In genomic region chr2:134127496-134127895, GRCh38 we compare ENCODE assay signal across 10 cellular contexts.
DNase-seq lines count a peak whose midpoint lies in the region; ATAC-seq and TF ChIP-seq lines count a peak whose summit lies in the region.
"Had no signal": no experiment of that assay in that cellular context is flagged by ENCODE, and none has a peak within 500 bp of the region (broad histone marks: within the 10 kb centered on the region; RNA-seq: fewer than 3 reads in every experiment).

No MANE protein-coding gene starts in this region.

- peak overlapping the region; percentile 69 for H3K27ac Mint-ChIP-seq in CD4-positive, alpha-beta T cell
- H3K27ac Mint-ChIP-seq in glutamatergic neuron (ENCODE audit: unreplicated experiment) = peak overlapping the region; percentile 4
- no peak overlapping the region for H3K27ac Mint-ChIP-seq in progenitor cell of endocrine pancreas
- no peak overlapping the region for H3K27ac Mint-ChIP-seq in nephron progenitor cell

- H3K36me3 ChIP-seq in upper lobe of right lung = no peaks in the 10 kb centered on the region
- H3K36me3 ChIP-seq: neutrophil had no signal

- DNase-seq in CD4-positive, alpha-beta T cell = peak in 9 of 10 experiments; percentile 21 to 51 (median 29)
- DNase-seq in activated CD4-positive, alpha-beta T cell treated with anti-CD3 and anti-CD28 coated beads for 4 hours = peak; percentile 66 to 72
- DNase-seq in glutamatergic neuron (no peak), progenitor cell of endocrine pancreas (ENCODE audit: low spot score, unreplicated experiment) (no peak), nephron progenitor cell (no peak), amniotic stem cell (lab: John Stamatoyannopoulos, UW) (no peak), upper lobe of right lung (no peak)

- peak overlapping the region; percentile 13 for H3K4me3 Mint-ChIP-seq in CD4-positive, alpha-beta T cell
- H3K4me3 Mint-ChIP-seq in glutamatergic neuron (ENCODE audit: unreplicated experiment) (no peak overlapping the region), progenitor cell of endocrine pancreas (ENCODE audit: low read depth) (no peak overlapping the region), nephron progenitor cell (no peak overlapping the region)

- no peaks in the 10 kb centered on the region for H3K9me3 Mint-ChIP-seq in CD4-positive, alpha-beta T cell
- no peaks in the 10 kb centered on the region for H3K9me3 Mint-ChIP-seq in glutamatergic neuron (ENCODE audit: unreplicated experiment)
- H3K9me3 Mint-ChIP-seq in progenitor cell of endocrine pancreas (ENCODE audit: low read depth) = peaks cover 5% of the 10 kb centered on the region
- H3K9me3 Mint-ChIP-seq in nephron progenitor cell = peaks cover 28% of the 10 kb centered on the region

- no peaks in the 10 kb centered on the region for H3K9me3 ChIP-seq in CD4-positive, alpha-beta T cell (ENCODE audit: control insufficient read depth, low read length)
- no peaks in the 10 kb centered on the region for H3K9me3 ChIP-seq in upper lobe of right lung
- H3K9me3 ChIP-seq: neutrophil had no signal

- H3K4me1 Mint-ChIP-seq in CD4-positive, alpha-beta T cell (ENCODE audit: low read depth) = peaks cover 92% of the 10 kb centered on the region
- H3K4me1 Mint-ChIP-seq in glutamatergic neuron (ENCODE audit: low read depth, unreplicated experiment) = peaks cover 32% of the 10 kb centered on the region
- H3K4me1 Mint-ChIP-seq in progenitor cell of endocrine pancreas (ENCODE audit: low read depth) = peaks cover 52% of the 10 kb centered on the region
- peaks cover 71% of the 10 kb centered on the region for H3K4me1 Mint-ChIP-seq in nephron progenitor cell

- POLR2A ChIA-PET in CD4-positive, alpha-beta T cell (lab: Charles Lee) = interaction anchor here (0.6 to 2.0 kb wide), 11 partner anchors 9 to 112 kb away, joined by 3 to 8 read pairs (median 3); no protein-coding TSS in a partner anchor

- peaks cover 40% of the 10 kb centered on the region for H3K4me1 ChIP-seq in upper lobe of right lung

- no peaks in the 10 kb centered on the region for H3K27me3 Mint-ChIP-seq in CD4-positive, alpha-beta T cell
- peaks cover 6% of the 10 kb centered on the region for H3K27me3 Mint-ChIP-seq in glutamatergic neuron (ENCODE audit: unreplicated experiment)
- H3K27me3 Mint-ChIP-seq in progenitor cell of endocrine pancreas = no peaks in the 10 kb centered on the region
- H3K27me3 Mint-ChIP-seq in nephron progenitor cell (ENCODE audit: low read depth, poor library complexity) = no peaks in the 10 kb centered on the region

- no peak for TF ChIP-seq CTCF in CD4-positive, alpha-beta T cell (IDR thresholded peaks at IDR 0.05)
- TF ChIP-seq CTCF in glutamatergic neuron (IDR thresholded peaks at IDR 0.05; ENCODE audit: partially characterized antibody, unreplicated experiment) (no peak), progenitor cell of endocrine pancreas (IDR thresholded peaks at IDR 0.05; ENCODE audit: unreplicated experiment) (no peak), nephron progenitor cell (IDR thresholded peaks at IDR 0.05) (no peak), upper lobe of right lung (IDR thresholded peaks at IDR 0.05) (no peak)

- H3K4me3 ChIP-seq in upper lobe of right lung = no peak overlapping the region
- H3K4me3 ChIP-seq: SK-N-MC had no signal

- H3K27me3 ChIP-seq in CD4-positive, alpha-beta T cell (ENCODE audit: control insufficient read depth, insufficient read depth, low read length) = no peaks in the 10 kb centered on the region
- H3K27me3 ChIP-seq in upper lobe of right lung = no peaks in the 10 kb centered on the region
- H3K27me3 ChIP-seq: neutrophil had no signal

- H3K27ac ChIP-seq in CD4-positive, alpha-beta T cell (ENCODE audit: low read depth, low read length) = no peak overlapping the region
- no peak overlapping the region for H3K27ac ChIP-seq in upper lobe of right lung
- H3K27ac ChIP-seq: neutrophil, SK-N-MC had no signal

- peak; percentile 73 for ATAC-seq in CD4-positive, alpha-beta T cell (ENCODE audit: poor library complexity)
- ATAC-seq in HG02571 (IDR thresholded peaks at IDR 0.05; ENCODE audit: unreplicated experiment) (peak; percentile 53), upper lobe of right lung (no peak)

- H3K36me3 Mint-ChIP-seq in CD4-positive, alpha-beta T cell (ENCODE audit: low read depth) = peaks cover 23% of the 10 kb centered on the region
- H3K36me3 Mint-ChIP-seq in glutamatergic neuron (ENCODE audit: unreplicated experiment) (no peaks in the 10 kb centered on the region), progenitor cell of endocrine pancreas (ENCODE audit: insufficient read depth) (peaks cover 17% of the 10 kb centered on the region), nephron progenitor cell (ENCODE audit: low read depth) (peaks cover 39% of the 10 kb centered on the region)

- intact Hi-C loops in CD4-positive, alpha-beta T cell (cut with DNase I, micrococcal nuclease) = loop anchor here (5.0 to 10.0 kb wide), 2 partner anchors 35 to 1397 kb away; no protein-coding TSS in a partner anchor
- intact Hi-C loops in upper lobe of right lung (cut with DNase I) = loop anchor here (10.0 kb wide), 1 partner anchor 67 kb away; no protein-coding TSS in a partner anchor

- CTCF ChIA-PET in CD4-positive, alpha-beta T cell (lab: Charles Lee) = interaction anchor here (1.2 to 3.3 kb wide), 5 partner anchors 10 to 80 kb away, joined by 3 to 13 read pairs (median 5); no protein-coding TSS in a partner anchor

Comparison
In these comparisons a context has a peak if more than half of its experiments do, and no peak if none do; other contexts are left out.
1. DNase-seq: peak in CD4-positive, alpha-beta T cell (9 of 10) and activated CD4-positive, alpha-beta T cell treated with anti-CD3 and anti-CD28 coated beads for 4 hours (2 of 2); none in glutamatergic neuron (single experiment), progenitor cell of endocrine pancreas (single experiment), nephron progenitor cell (single experiment), amniotic stem cell (single experiment) and upper lobe of right lung (single experiment).
2. H3K27ac Mint-ChIP-seq: peak in CD4-positive, alpha-beta T cell (single experiment) and glutamatergic neuron (single experiment); none in progenitor cell of endocrine pancreas (single experiment) and nephron progenitor cell (single experiment).